ENCODE assay signal across 8 cellular contexts in genomic region chr2:8678731-8679566, GRCh38. TPM values are rescaled to one million over a fixed set of nuclear protein-coding genes. Genes with fewer than 3 reads are reported as not detected.
DNase-seq lines count a peak whose midpoint lies in the region; ATAC-seq and TF ChIP-seq lines count a peak whose summit lies in the region.

No MANE protein-coding gene starts in this region.

- ATAC-seq in GM19463 (IDR thresholded peaks at IDR 0.05; ENCODE audit: unreplicated experiment) (peak; percentile 64), HG03571 (IDR thresholded peaks at IDR 0.05; ENCODE audit: unreplicated experiment) (peak; percentile 52), lung (ENCODE audit: insufficient read depth, low FRiP score) (peak; percentile 44)

- H3K9me3 ChIP-seq in ectodermal cell (ENCODE audit: control insufficient read depth, low read length) (no peaks in the 10 kb centered on the region), lung (ENCODE audit: control insufficient read depth in 2 of 2, insufficient read depth in 1 of 2, low read length in 1 of 2) (peaks cover 0 to 4% of the 10 kb centered on the region in 2 donors)

- CTCF ChIA-PET in activated CD4-positive, alpha-beta memory T cell treated with anti-CD3 and anti-CD28 coated beads, Interleukin-2, amount 10 ng/mL, durations not matched to agents 7 days and 5 days (lab: Charles Lee): interaction anchor here (1.6 to 4.8 kb wide), 2 partner anchors 9 to 136 kb away, joined by 4 to 54 read pairs; no protein-coding TSS in a partner anchor

- DNase-seq in NCI-H82 (lab: John Stamatoyannopoulos, UW) (peak; percentile 97), lung (ENCODE audit: low spot score) (peak; percentile 90)
- DNase-seq in activated CD4-positive, alpha-beta memory T cell treated with anti-CD3 and anti-CD28 coated beads, Interleukin-2, amount 10 ng/mL, durations not matched to agents 7 days and 5 days: peak; percentile 91
- DNase-seq in stimulated activated CD4-positive, alpha-beta T cell treated with anti-CD3 and anti-CD28 coated beads, TNF-alpha, amount 100 ng/mL, for 1 hour (ENCODE audit: low read depth in 3 of 3, low spot score in 1 of 3): peak in 2 of 3 donors; percentile 51 to 59

- H3K9me3 Mint-ChIP-seq in activated CD4-positive, alpha-beta memory T cell treated with anti-CD3 and anti-CD28 coated beads, Interleukin-2, amount 10 ng/mL, durations not matched to agents 7 days and 5 days: peaks cover 14% of the 10 kb centered on the region

- H3K27ac Mint-ChIP-seq in activated CD4-positive, alpha-beta memory T cell treated with anti-CD3 and anti-CD28 coated beads, Interleukin-2, amount 10 ng/mL, durations not matched to agents 7 days and 5 days: peak overlapping the region; percentile 91

- H3K4me3 ChIP-seq in ectodermal cell (ENCODE audit: insufficient read depth, low read depth, low read length): peak overlapping the region; percentile 34
- H3K4me3 ChIP-seq in lung: peak overlapping the region; percentile 56

- peaks cover 26% of the 10 kb centered on the region for H3K4me1 Mint-ChIP-seq in activated CD4-positive, alpha-beta memory T cell treated with anti-CD3 and anti-CD28 coated beads, Interleukin-2, amount 10 ng/mL, durations not matched to agents 7 days and 5 days

- WGBS in ectodermal cell, 2 experiments: 0% methylated on average over 91 of the region's 91 CpGs
- 1% methylated on average over 66 to 91 of the region's 91 CpGs for WGBS in lung, 2 donors

- H3K27ac ChIP-seq in C4-2B (peak overlapping the region; percentile 99), ectodermal cell (ENCODE audit: insufficient read depth, low read depth, low read length, poor library complexity, severe bottlenecking) (peak overlapping the region; percentile 74), lung (ENCODE audit: low read depth in 1 of 2, low read length in 1 of 2) (peak overlapping the region; percentile 98 to 99)

- TF ChIP-seq CTCF in C4-2B (conservative IDR thresholded peaks at IDR 0.05): no peak; the same call in 1 of the 2 replicates
- TF ChIP-seq CTCF in lung (IDR thresholded peaks at IDR 0.05; ENCODE audit: control extremely low read depth, extremely low read depth): no peak

- POLR2A ChIA-PET in activated CD4-positive, alpha-beta memory T cell treated with anti-CD3 and anti-CD28 coated beads, Interleukin-2, amount 10 ng/mL, durations not matched to agents 7 days and 5 days (lab: Charles Lee): interaction anchor here (0.6 to 6.7 kb wide), 14 partner anchors 71 to 957 kb away, joined by 3 to 230 read pairs (median 7); no protein-coding TSS in a partner anchor

- peaks cover 42% of the 10 kb centered on the region for H3K36me3 Mint-ChIP-seq in activated CD4-positive, alpha-beta memory T cell treated with anti-CD3 and anti-CD28 coated beads, Interleukin-2, amount 10 ng/mL, durations not matched to agents 7 days and 5 days (ENCODE audit: low read depth)

- H3K27me3 Mint-ChIP-seq in activated CD4-positive, alpha-beta memory T cell treated with anti-CD3 and anti-CD28 coated beads, Interleukin-2, amount 10 ng/mL, durations not matched to agents 7 days and 5 days: peaks cover 36% of the 10 kb centered on the region

- H3K4me1 ChIP-seq in ectodermal cell (ENCODE audit: control insufficient read depth, insufficient read depth, low read length): peaks cover 29% of the 10 kb centered on the region
- H3K4me1 ChIP-seq in lung (ENCODE audit: control insufficient read depth in 2 of 2, insufficient read depth in 2 of 2, low read length in 2 of 2): peaks cover 0 to 9% of the 10 kb centered on the region in 2 donors

- H3K4me3 Mint-ChIP-seq in activated CD4-positive, alpha-beta memory T cell treated with anti-CD3 and anti-CD28 coated beads, Interleukin-2, amount 10 ng/mL, durations not matched to agents 7 days and 5 days: peak overlapping the region; percentile 84

- peaks cover 22% of the 10 kb centered on the region for H3K27me3 ChIP-seq in ectodermal cell (ENCODE audit: control insufficient read depth, insufficient read depth, low read length, poor library complexity, severe bottlenecking)
- H3K27me3 ChIP-seq in lung (ENCODE audit: control insufficient read depth, insufficient read depth): no peaks in the 10 kb centered on the region

- peaks cover 3% of the 10 kb centered on the region for H3K36me3 ChIP-seq in ectodermal cell (ENCODE audit: control insufficient read depth, insufficient read depth, low read length)
- no peaks in the 10 kb centered on the region for H3K36me3 ChIP-seq in lung (ENCODE audit: control insufficient read depth in 2 of 2, insufficient read depth in 2 of 2, low read length in 2 of 2)

RNA-seq across cellular contexts. Expression of gene ID2, which starts 2.9 kb away (rescaled TPM):
- total RNA-seq in activated CD4-positive, alpha-beta memory T cell treated with anti-CD3 and anti-CD28 coated beads, Interleukin-2, amount 10 ng/mL, durations not matched to agents 7 days and 5 days: 100 to 1,000 TPM; 299 to 324 TPM
- polyA plus RNA-seq in ectodermal cell (2013, experiment 1 of 4): 251 TPM
- polyA plus RNA-seq in ectodermal cell (2013, experiment 2 of 4): 242 TPM
- polyA plus RNA-seq in ectodermal cell (2013, experiment 3 of 4): 307 TPM
- 300 TPM for polyA plus RNA-seq in ectodermal cell (2013, experiment 4 of 4)
- total RNA-seq in lung: 100 to 1,000 TPM in 1 of 2 donors, 10 to 100 TPM in 1; 67.9 to 181 TPM
- polyA plus RNA-seq in lung: 100 to 1,000 TPM in 1 of 2 donors, 10 to 100 TPM in 1; 84.2 to 227 TPM

Comparison
In these comparisons a context has a peak if more than half of its experiments do, and no peak if none do; other contexts are left out.
1. Peak in every context shown above with its lines: DNase-seq, ATAC-seq, H3K4me3 ChIP-seq and H3K27ac ChIP-seq.